In genomic region chr3:115072265-115073008, GRCh38 we compare ENCODE assay signal across 13 cellular contexts.
DNase-seq lines count a peak whose midpoint lies in the region; ATAC-seq and TF ChIP-seq lines count a peak whose summit lies in the region.
"Had no signal": no experiment of that assay in that cellular context is flagged by ENCODE, and none has a peak within 500 bp of the region (broad histone marks: within the 10 kb centered on the region; RNA-seq: fewer than 3 reads in every experiment).

No MANE protein-coding gene starts in this region.

- no peaks in the 10 kb centered on the region for H3K79me2 ChIP-seq in neural progenitor cell (ENCODE audit: low read depth)

- no peak overlapping the region for H3K4me2 ChIP-seq in neural progenitor cell

- H3K27ac Mint-ChIP-seq in neural progenitor cell = peak overlapping the region; percentile 98

- no peak for TF ChIP-seq CTCF in dorsolateral prefrontal cortex (IDR thresholded peaks at IDR 0.05 in 54 of 56, conservative IDR thresholded peaks at IDR 0.05 in 2 of 56; ENCODE audit: low read depth in 1 of 56, partially characterized antibody in 56 of 56)
- TF ChIP-seq CTCF in neural progenitor cell (IDR thresholded peaks at IDR 0.05) = no peak

- H3K27me3 ChIP-seq in dorsolateral prefrontal cortex (no peaks in the 10 kb centered on the region), neural progenitor cell (no peaks in the 10 kb centered on the region)
- H3K27me3 ChIP-seq: MG63 had no signal

- no peaks in the 10 kb centered on the region for H3K27me3 Mint-ChIP-seq in neural progenitor cell (ENCODE audit: insufficient read depth, low read depth)

- peaks cover 1% of the 10 kb centered on the region for H3K36me3 Mint-ChIP-seq in neural progenitor cell

- intact Hi-C loops in dorsolateral prefrontal cortex (cut with DNase I) = no loop called here

- H3K9ac ChIP-seq in neural progenitor cell = no peak overlapping the region

- peaks cover 18% of the 10 kb centered on the region for H3K9me3 Mint-ChIP-seq in neural progenitor cell

- peak overlapping the region in 45 of 59 donors; percentile 1 to 61 (median 37) for H3K4me3 ChIP-seq in dorsolateral prefrontal cortex
- no peak overlapping the region for H3K4me3 ChIP-seq in neural progenitor cell
- H3K4me3 ChIP-seq: MG63, SK-N-MC had no signal

- ATAC-seq in HG02571 (IDR thresholded peaks at IDR 0.05; ENCODE audit: unreplicated experiment) (no peak), HG03108 (IDR thresholded peaks at IDR 0.05; ENCODE audit: unreplicated experiment) (no peak)

- no peaks in the 10 kb centered on the region for H4K20me1 ChIP-seq in neural progenitor cell (ENCODE audit: low read depth)

- no peaks in the 10 kb centered on the region for H3K4me1 ChIP-seq in neural progenitor cell

- no peak overlapping the region for H2AFZ ChIP-seq in neural progenitor cell (replicated peaks)

- in situ Hi-C loops in Caki2 (cut with HindIII; ENCODE audit: low pct_unique_long_range_greater_than_20kb, low sequenced_read_pairs) = no loop called here

- H3K4me3 Mint-ChIP-seq in neural progenitor cell = no peak overlapping the region

- H3K4me1 Mint-ChIP-seq in neural progenitor cell = peaks cover 21% of the 10 kb centered on the region

- peak; percentile 45 for DNase-seq in Caki2 (ENCODE audit: low read depth)
- DNase-seq in NCI-H2029 treated with DMSO at 0.1 percent for 48 hours (lab: John Stamatoyannopoulos, UW) = peak; percentile 77
- DNase-seq in dorsolateral prefrontal cortex = no peak
- no peak for DNase-seq in neural progenitor cell (ENCODE audit: low spot score)
- no peak for DNase-seq in NOMO-1 treated with DMSO at 0.1 percent for 48 hours (lab: John Stamatoyannopoulos, UW; ENCODE audit: unreplicated experiment)
- no peak for DNase-seq in putamen (ENCODE audit: low spot score)
- DNase-seq: activated CD8-positive, alpha-beta memory T cell treated with anti-CD3 and anti-CD28 coated beads for 24 hours; DMS 273 treated with DMSO at 0.1 percent for 48 hours; stimulated activated CD4-positive, alpha-beta T cell treated with anti-CD3 and anti-CD28 coated beads, Interleukin-12 subunit alpha, Interleukin-12 subunit beta, amount 100 ng/mL, for 4 hours had no signal

- H3K27ac ChIP-seq in dorsolateral prefrontal cortex (peak overlapping the region; percentile 51 to 98 (median 92)), neural progenitor cell (no peak overlapping the region)
- H3K27ac ChIP-seq: SK-N-MC had no signal

- no peaks in the 10 kb centered on the region for H3K9me3 ChIP-seq in neural progenitor cell (ENCODE audit: low read depth)
- H3K9me3 ChIP-seq: MG63 had no signal

- no peaks in the 10 kb centered on the region for H3F3A ChIP-seq in neural progenitor cell (ENCODE audit: low read depth)

- H3K36me3 ChIP-seq in neural progenitor cell = no peaks in the 10 kb centered on the region
- H3K36me3 ChIP-seq: MG63 had no signal

Comparison
In these comparisons a context has a peak if more than half of its experiments do, and no peak if none do; other contexts are left out.
1. DNase-seq: peak in Caki2 (single experiment) and NCI-H2029 treated with DMSO at 0.1 percent for 48 hours (single experiment); none in dorsolateral prefrontal cortex (0 of 10), neural progenitor cell (single experiment), NOMO-1 treated with DMSO at 0.1 percent for 48 hours (single experiment) and putamen (single experiment).